In genomic region chr2:149329068-149329467, GRCh38 we compare ENCODE assay signal across 8 cellular contexts. TPM values are rescaled to one million over a fixed set of nuclear protein-coding genes. Genes with fewer than 3 reads are reported as not detected.
DNase-seq lines count a peak whose midpoint lies in the region; ATAC-seq and TF ChIP-seq lines count a peak whose summit lies in the region.

No MANE protein-coding gene starts in this region.

- TF ChIP-seq CTCF in A673 (conservative IDR thresholded peaks at IDR 0.05; ENCODE audit: low read depth, low read length) (peak; percentile 59), GM13977 (IDR thresholded peaks at IDR 0.05; ENCODE audit: extremely low read depth, insufficient read depth, missing control alignments) (peak; percentile 3), SU-DHL-6 (IDR thresholded peaks at IDR 0.05; ENCODE audit: insufficient read depth, low read length, poor library complexity, severe bottlenecking) (peak; percentile 25)

- POLR2A ChIA-PET in A673 (lab: Charles Lee; ENCODE audit: low non-redundant PET), result no interaction called here

- ATAC-seq in HG02885 (IDR thresholded peaks at IDR 0.05; ENCODE audit: poor library complexity, unreplicated experiment), result no peak

- DNase-seq in A673 (ENCODE audit: low spot score), result peak; percentile 13
- DNase-seq in GM13977 (ENCODE audit: low spot score), result no peak
- DNase-seq in midbrain (lab: John Stamatoyannopoulos, UW), result no peak
- DNase-seq in NCI-H2029 treated with DMSO at 0.1 percent for 48 hours (lab: John Stamatoyannopoulos, UW), result no peak
- DNase-seq in activated naive CD4-positive, alpha-beta T cell treated with anti-CD3 and anti-CD28 coated beads for 36 hours, result no peak

- H3K36me3 Mint-ChIP-seq in activated naive CD4-positive, alpha-beta T cell treated with anti-CD3 and anti-CD28 coated beads for 36 hours (ENCODE audit: low read depth), result no peaks in the 10 kb centered on the region

- intact Hi-C loops in A673 (cut with micrococcal nuclease; ENCODE audit: unreplicated experiment), result loop anchor here (5.0 kb wide), 1 partner anchor 233 kb away; no protein-coding TSS in a partner anchor
- intact Hi-C loops in activated naive CD4-positive, alpha-beta T cell treated with anti-CD3 and anti-CD28 coated beads for 36 hours (cut with micrococcal nuclease), result no loop called here

- peak overlapping the region; percentile 76 for H3K4me2 ChIP-seq in SU-DHL-6 (ENCODE audit: low read depth, low read length, poor library complexity, severe bottlenecking)

- H3K9me2 ChIP-seq in SU-DHL-6 (replicated peaks; ENCODE audit: insufficient read depth, low read length), result no peaks in the 10 kb centered on the region

- H3K4me1 ChIP-seq in A673 (ENCODE audit: insufficient read depth, low read length, poor library complexity, severe bottlenecking) (peaks cover 4% of the 10 kb centered on the region), iPS-20b (ENCODE audit: insufficient read depth, low read length) (peaks cover 8% of the 10 kb centered on the region; the same call in 1 of the 2 replicates)

- H3K36me3 ChIP-seq in A673 (ENCODE audit: insufficient read depth, low read length, poor library complexity, severe bottlenecking), result no peaks in the 10 kb centered on the region
- H3K36me3 ChIP-seq in SU-DHL-6 (ENCODE audit: low read length), result no peaks in the 10 kb centered on the region
- no peaks in the 10 kb centered on the region for H3K36me3 ChIP-seq in iPS-20b (ENCODE audit: insufficient read depth, low read depth, low read length)

- H3K9me3 Mint-ChIP-seq in activated naive CD4-positive, alpha-beta T cell treated with anti-CD3 and anti-CD28 coated beads for 36 hours, result no peaks in the 10 kb centered on the region

- H3K4me3 ChIP-seq in A673 (ENCODE audit: low read depth, low read length, poor library complexity, severe bottlenecking) (no peak overlapping the region), SU-DHL-6 (ENCODE audit: insufficient read depth, low read length, poor library complexity, severe bottlenecking) (no peak overlapping the region), iPS-20b (ENCODE audit: low read length) (peak overlapping the region; percentile 90)

- no peak overlapping the region for H3K9ac ChIP-seq in SU-DHL-6 (ENCODE audit: low read length)
- no peak overlapping the region for H3K9ac ChIP-seq in iPS-20b (ENCODE audit: low read depth, low read length)

- H3K27me3 Mint-ChIP-seq in activated naive CD4-positive, alpha-beta T cell treated with anti-CD3 and anti-CD28 coated beads for 36 hours (ENCODE audit: low read depth), result peaks cover 50% of the 10 kb centered on the region

- no peak overlapping the region for H3K4me3 Mint-ChIP-seq in activated naive CD4-positive, alpha-beta T cell treated with anti-CD3 and anti-CD28 coated beads for 36 hours

- H3K9me3 ChIP-seq in A673 (ENCODE audit: low read depth, low read length, poor library complexity, severe bottlenecking) (no peaks in the 10 kb centered on the region), SU-DHL-6 (ENCODE audit: insufficient read depth, low read length) (no peaks in the 10 kb centered on the region), iPS-20b (ENCODE audit: insufficient read depth, low read depth, low read length) (no peaks in the 10 kb centered on the region)

- H3K27ac ChIP-seq in A673 (ENCODE audit: low read depth, low read length, poor library complexity, severe bottlenecking), result no peak overlapping the region
- no peak overlapping the region for H3K27ac ChIP-seq in SU-DHL-6 (ENCODE audit: low read depth, low read length)
- no peak overlapping the region for H3K27ac ChIP-seq in iPS-20b (ENCODE audit: low read length)

- H3K27ac Mint-ChIP-seq in activated naive CD4-positive, alpha-beta T cell treated with anti-CD3 and anti-CD28 coated beads for 36 hours, result no peak overlapping the region

- H3K4me1 Mint-ChIP-seq in activated naive CD4-positive, alpha-beta T cell treated with anti-CD3 and anti-CD28 coated beads for 36 hours (ENCODE audit: low read depth), result peaks cover 7% of the 10 kb centered on the region

- H3F3A ChIP-seq in SU-DHL-6 (ENCODE audit: insufficient read depth), result no peaks in the 10 kb centered on the region

- in situ Hi-C loops in GM13977 (cut with MboI; ENCODE audit: low pct_unique_long_range_greater_than_20kb, low sequenced_read_pairs, unreplicated experiment), result no loop called here

- H2AFZ ChIP-seq in SU-DHL-6 (ENCODE audit: low read depth, low read length, severe bottlenecking), result no peak overlapping the region

- H3K27me3 ChIP-seq in A673 (replicated peaks; ENCODE audit: insufficient read depth, low read depth, low read length, poor library complexity) (peaks cover 18% of the 10 kb centered on the region), SU-DHL-6 (ENCODE audit: low read length) (no peaks in the 10 kb centered on the region), iPS-20b (ENCODE audit: insufficient read depth, low read length) (peaks cover 15% of the 10 kb centered on the region)

- H3K79me2 ChIP-seq in SU-DHL-6 (ENCODE audit: insufficient read depth, low read length), result no peaks in the 10 kb centered on the region

- BruUV-seq in A673 (replicated peaks; lab: Mats Ljungman, UMichigan), result no TSS peak

- H4K20me1 ChIP-seq in SU-DHL-6 (ENCODE audit: low read depth, low read length), result no peaks in the 10 kb centered on the region

- CTCF ChIA-PET in A673 (lab: Charles Lee), result no interaction called here
- CTCF ChIA-PET in activated naive CD4-positive, alpha-beta T cell treated with anti-CD3 and anti-CD28 coated beads for 36 hours (lab: Charles Lee), result no interaction called here

RNA-seq across cellular contexts. Expression of gene LYPD6, which starts 1.3 kb away (rescaled TPM):
- total RNA-seq in A673 (2021), result 0.54 and 1.8 TPM in 2 replicates
- total RNA-seq in activated naive CD4-positive, alpha-beta T cell treated with anti-CD3 and anti-CD28 coated beads for 36 hours, result not detected

Comparison
In these comparisons a context has a peak if more than half of its experiments do, and no peak if none do; other contexts are left out.
1. CTCF ChIP-seq: peak in every context shown above with its lines; median percentile 59 in A673; 25 in SU-DHL-6; 3 in GM13977.